8 cellular contexts compared by ENCODE assay signal in genomic region chr2:144596074-144596871, GRCh38.
DNase-seq lines count a peak whose midpoint lies in the region; ATAC-seq and TF ChIP-seq lines count a peak whose summit lies in the region.

No MANE protein-coding gene starts in this region.

- H3K36me3 Mint-ChIP-seq in activated CD8-positive, alpha-beta memory T cell treated with anti-CD3 and anti-CD28 coated beads, Interleukin-2, amount 10 ng/mL, durations not matched to agents 7 days and 5 days = no peaks in the 10 kb centered on the region

- H3K4me3 ChIP-seq in OCI-LY3 (ENCODE audit: low read length) (peak overlapping the region; percentile 67), stomach (no peak overlapping the region)

- peak; percentile 84 for ATAC-seq in activated CD8-positive, alpha-beta memory T cell treated with anti-CD3 and anti-CD28 coated beads, Interleukin-2, amount 10 ng/mL, durations not matched to agents 7 days and 5 days
- peak; percentile 74 for ATAC-seq in HG03025 (IDR thresholded peaks at IDR 0.05; ENCODE audit: low FRiP score, unreplicated experiment)

- H2AFZ ChIP-seq in OCI-LY3 (ENCODE audit: low read depth, low read length) = 0 out of 2 replicates have a peak overlapping the region, but pooled peaks have one; percentile 14

- TF ChIP-seq POLR2A in erythroblast (IDR thresholded peaks at IDR 0.05; ENCODE audit: low read length) (no peak), stomach (IDR thresholded peaks at IDR 0.05) (no peak)

- H3K4me1 ChIP-seq in OCI-LY3 (ENCODE audit: low read length) = peaks cover 29% of the 10 kb centered on the region
- H3K4me1 ChIP-seq in stomach = peaks cover 0 to 10% (median 5%) of the 10 kb centered on the region in 4 donors

- H3K4me2 ChIP-seq in OCI-LY3 (ENCODE audit: low read length) = peak overlapping the region; percentile 97

- CTCF ChIA-PET in activated CD8-positive, alpha-beta memory T cell treated with anti-CD3 and anti-CD28 coated beads, Interleukin-2, amount 10 ng/mL, durations not matched to agents 7 days and 5 days (lab: Charles Lee) = interaction anchor here (0.6 kb wide), 1 partner anchor 54 kb away, joined by 3 read pairs; no protein-coding TSS in a partner anchor

- H3K27ac ChIP-seq in OCI-LY3 (ENCODE audit: low read length) (no peak overlapping the region), stomach (no peak overlapping the region)

- H3K4me3 Mint-ChIP-seq in activated CD8-positive, alpha-beta memory T cell treated with anti-CD3 and anti-CD28 coated beads, Interleukin-2, amount 10 ng/mL, durations not matched to agents 7 days and 5 days = no peak overlapping the region

- H3K27me3 Mint-ChIP-seq in activated CD8-positive, alpha-beta memory T cell treated with anti-CD3 and anti-CD28 coated beads, Interleukin-2, amount 10 ng/mL, durations not matched to agents 7 days and 5 days = peaks cover 24% of the 10 kb centered on the region

- peak; percentile 59 for DNase-seq in activated CD8-positive, alpha-beta memory T cell treated with anti-CD3 and anti-CD28 coated beads, Interleukin-2, amount 10 ng/mL, durations not matched to agents 7 days and 5 days
- DNase-seq in activated CD8-positive, alpha-beta memory T cell treated with anti-CD3 and anti-CD28 coated beads for 24 hours = no peak
- DNase-seq in erythroblast (lab: John Stamatoyannopoulos, UW) (peak; percentile 55 to 69), renal cortical epithelial cell (ENCODE audit: low read depth) (peak; percentile 54), stomach (no peak), NCI-H2196 treated with DMSO at 0.1 percent for 48 hours (lab: John Stamatoyannopoulos, UW; ENCODE audit: unreplicated experiment) (no peak)

- intact Hi-C loops in stomach (cut with DNase I; ENCODE audit: low total_unique reads) = no loop called here

- peaks cover 8% of the 10 kb centered on the region for H3K4me1 Mint-ChIP-seq in activated CD8-positive, alpha-beta memory T cell treated with anti-CD3 and anti-CD28 coated beads, Interleukin-2, amount 10 ng/mL, durations not matched to agents 7 days and 5 days

- H3K9me3 Mint-ChIP-seq in activated CD8-positive, alpha-beta memory T cell treated with anti-CD3 and anti-CD28 coated beads, Interleukin-2, amount 10 ng/mL, durations not matched to agents 7 days and 5 days (ENCODE audit: low read depth) = no peaks in the 10 kb centered on the region

- no peak for TF ChIP-seq EP300 in stomach (IDR thresholded peaks at IDR 0.05)

- 0 out of 2 replicates have a peak, but pooled peaks cover 6% of the 10 kb centered on the region for H3K9me3 ChIP-seq in OCI-LY3 (ENCODE audit: insufficient read depth, low read length)
- no peaks in the 10 kb centered on the region for H3K9me3 ChIP-seq in stomach

- no peak overlapping the region for H3K27ac Mint-ChIP-seq in activated CD8-positive, alpha-beta memory T cell treated with anti-CD3 and anti-CD28 coated beads, Interleukin-2, amount 10 ng/mL, durations not matched to agents 7 days and 5 days

- H3K79me2 ChIP-seq in OCI-LY3 (ENCODE audit: low read length) = no peaks in the 10 kb centered on the region

- no peaks in the 10 kb centered on the region for H4K20me1 ChIP-seq in OCI-LY3 (ENCODE audit: insufficient read depth, low read length)

- H3K27me3 ChIP-seq in OCI-LY3 (ENCODE audit: low read depth, low read length) = peaks cover 71% of the 10 kb centered on the region
- no peaks in the 10 kb centered on the region for H3K27me3 ChIP-seq in stomach

- H3K9ac ChIP-seq in OCI-LY3 (ENCODE audit: low read length) = peak overlapping the region; percentile 23; the same call in 1 of the 2 replicates

- 26 to 31% (median 28%) methylated on average over 9 of the region's 9 CpGs for WGBS in stomach, 5 donors

- H3K36me3 ChIP-seq in OCI-LY3 (replicated peaks; ENCODE audit: low read depth, low read length) = no peaks in the 10 kb centered on the region
- no peaks in the 10 kb centered on the region for H3K36me3 ChIP-seq in stomach

- no peak for TF ChIP-seq CTCF in OCI-LY3 (IDR thresholded peaks at IDR 0.05; ENCODE audit: low read depth, low read length)
- no peak for TF ChIP-seq CTCF in stomach (IDR thresholded peaks at IDR 0.05)

Comparison
In these comparisons a context has a peak if more than half of its experiments do, and no peak if none do; other contexts are left out.
1. DNase-seq: peak in activated CD8-positive, alpha-beta memory T cell treated with anti-CD3 and anti-CD28 coated beads, Interleukin-2, amount 10 ng/mL, durations not matched to agents 7 days and 5 days (single experiment), erythroblast (2 of 2) and renal cortical epithelial cell (single experiment); none in activated CD8-positive, alpha-beta memory T cell treated with anti-CD3 and anti-CD28 coated beads for 24 hours (single experiment), stomach (single experiment) and NCI-H2196 treated with DMSO at 0.1 percent for 48 hours (single experiment).